In the genomic region with DNA sequence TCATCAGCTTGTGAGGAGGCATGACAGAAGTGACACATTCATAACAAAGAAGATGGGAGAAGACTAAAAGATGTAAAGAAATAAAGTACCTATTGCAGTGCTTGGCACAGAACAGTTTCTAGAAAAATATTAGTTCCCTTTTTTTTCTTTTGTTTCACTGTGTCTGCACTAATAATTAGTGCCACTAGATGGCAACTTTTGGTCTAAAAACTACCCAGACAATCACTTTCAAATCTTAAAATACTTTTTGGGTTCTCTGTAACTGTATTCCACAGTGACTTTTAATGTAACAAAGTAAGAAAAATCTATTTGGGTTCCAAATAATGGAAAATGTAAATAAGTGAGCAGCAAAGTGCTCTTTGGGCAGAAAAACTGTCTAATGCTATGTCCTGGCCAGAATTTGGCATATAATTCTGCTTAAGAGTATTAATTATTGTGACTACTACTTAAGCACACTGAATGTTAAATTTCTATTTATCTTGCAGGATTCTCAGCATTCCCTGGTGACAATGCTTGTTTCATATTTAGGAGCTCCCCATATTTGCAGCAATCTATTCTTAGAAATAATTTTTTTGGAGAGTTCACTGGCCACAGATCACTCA, we compare ENCODE assay signal across 8 cellular contexts.
DNase-seq lines count a peak whose midpoint lies in the region; ATAC-seq and TF ChIP-seq lines count a peak whose summit lies in the region.

No MANE protein-coding gene starts in this region.

- H3K9me3 Mint-ChIP-seq in Caco-2 (ENCODE audit: unreplicated experiment) (no peaks in the 10 kb centered on the region), WTC11 (peaks cover 5% of the 10 kb centered on the region; the same call in 1 of the 2 replicates), immature natural killer cell (no peaks in the 10 kb centered on the region)

- H3K79me2 ChIP-seq in Karpas-422 (ENCODE audit: low read length), result no peaks in the 10 kb centered on the region

- H3K36me3 ChIP-seq in Caco-2 (ENCODE audit: control insufficient read depth, insufficient read depth, low read length), result no peaks in the 10 kb centered on the region
- H3K36me3 ChIP-seq in Karpas-422 (ENCODE audit: insufficient read depth, low read length), result no peaks in the 10 kb centered on the region
- no peaks in the 10 kb centered on the region for H3K36me3 ChIP-seq in thyroid gland

- H3K9me3 ChIP-seq in Caco-2 (no peaks in the 10 kb centered on the region), Karpas-422 (ENCODE audit: low read length) (no peaks in the 10 kb centered on the region), thyroid gland (no peaks in the 10 kb centered on the region)

- BruUV-seq in Caco-2 (replicated peaks; lab: Mats Ljungman, UMichigan), result no TSS peak

- H3K4me3 Mint-ChIP-seq in Caco-2 (ENCODE audit: unreplicated experiment) (no peak overlapping the region), WTC11 (no peak overlapping the region), immature natural killer cell (no peak overlapping the region)

- H4K20me1 ChIP-seq in Karpas-422 (ENCODE audit: insufficient read depth, low read depth, low read length), result no peaks in the 10 kb centered on the region

- TF ChIP-seq CTCF in Caco-2 (IDR thresholded peaks at IDR 0.05; ENCODE audit: insufficient read depth in 1 of 2, low read depth in 1 of 2, low read length in 1 of 2, severe bottlenecking in 1 of 2, unreplicated experiment in 1 of 2), result peak; percentile 70 to 75
- TF ChIP-seq CTCF in WTC11 (IDR thresholded peaks at IDR 0.05), result peak; percentile 40; the same call in 1 of the 2 replicates
- TF ChIP-seq CTCF in thyroid gland (IDR thresholded peaks at IDR 0.05), result peak; percentile 44 to 75 (median 70)

- TF ChIP-seq POLR2A in thyroid gland (IDR thresholded peaks at IDR 0.05), result no peak

- H3K4me2 ChIP-seq in Karpas-422 (ENCODE audit: low read depth, low read length, poor library complexity, severe bottlenecking), result no peak overlapping the region

- H3K4me1 ChIP-seq in Caco-2, result peaks cover 24% of the 10 kb centered on the region
- peaks cover 8% of the 10 kb centered on the region for H3K4me1 ChIP-seq in Karpas-422 (ENCODE audit: low read length)
- H3K4me1 ChIP-seq in thyroid gland, result no peaks in the 10 kb centered on the region

- peak in 1 of 2 experiments; percentile 56 for DNase-seq in Caco-2
- peak; percentile 80 for DNase-seq in Karpas-422
- no peak for DNase-seq in WTC11 (ENCODE audit: low spot score)
- peak; percentile 5 to 37 (median 29) for DNase-seq in immature natural killer cell
- no peak for DNase-seq in thyroid gland
- DNase-seq in stimulated activated CD4-positive, alpha-beta T cell treated with anti-CD3 and anti-CD28 coated beads, Interleukin-2, amount 100 ng/mL, for 24 hours, result no peak
- DNase-seq in DMS153 treated with DMSO at 0.1 percent for 48 hours (lab: John Stamatoyannopoulos, UW; ENCODE audit: unreplicated experiment), result no peak

- H3K27ac Mint-ChIP-seq in Caco-2 (ENCODE audit: unreplicated experiment) (no peak overlapping the region), WTC11 (no peak overlapping the region), immature natural killer cell (peak overlapping the region in 1 of 6 donors; percentile 1)

- intact Hi-C loops in Caco-2 (cut with micrococcal nuclease; ENCODE audit: unreplicated experiment), result loop anchor here (1.0 kb wide), 2 partner anchors 16 to 176 kb away; no protein-coding TSS in a partner anchor
- intact Hi-C loops in thyroid gland (cut with DNase I), result loop anchor here (10.0 kb wide), 1 partner anchor 174 kb away; no protein-coding TSS in a partner anchor

- no peaks in the 10 kb centered on the region for H3K36me3 Mint-ChIP-seq in Caco-2 (ENCODE audit: insufficient read depth, unreplicated experiment)
- no peaks in the 10 kb centered on the region for H3K36me3 Mint-ChIP-seq in WTC11
- H3K36me3 Mint-ChIP-seq in immature natural killer cell, result no peaks in the 10 kb centered on the region

- H3K4me3 ChIP-seq in Caco-2 (ENCODE audit: low read depth, low read length) (no peak overlapping the region), Karpas-422 (ENCODE audit: low read length) (no peak overlapping the region), thyroid gland (replicated peaks in 1 of 3) (no peak overlapping the region)

- ATAC-seq in GM19043 (IDR thresholded peaks at IDR 0.05; ENCODE audit: low read depth, unreplicated experiment) (peak; percentile 70), WTC11 (no peak)

- no peaks in the 10 kb centered on the region for H3K9me2 ChIP-seq in Karpas-422 (replicated peaks; ENCODE audit: insufficient read depth, low read length)

- H3K27me3 ChIP-seq in Caco-2 (replicated peaks; ENCODE audit: control insufficient read depth, insufficient read depth, low read length), result no peaks in the 10 kb centered on the region
- H3K27me3 ChIP-seq in Karpas-422 (ENCODE audit: low read length), result no peaks in the 10 kb centered on the region
- no peaks in the 10 kb centered on the region for H3K27me3 ChIP-seq in thyroid gland

- CTCF ChIA-PET in Caco-2 (lab: Charles Lee), result interaction anchor here (0.7 to 1.3 kb wide), 3 partner anchors 20 to 206 kb away, joined by 3 to 4 read pairs (median 3); no protein-coding TSS in a partner anchor
- CTCF ChIA-PET in WTC11 (lab: Charles Lee), result interaction anchor here (0.8 to 1.2 kb wide), 3 partner anchors 13 to 76 kb away, joined by 3 to 5 read pairs (median 4); no protein-coding TSS in a partner anchor

- H3K9ac ChIP-seq in Karpas-422 (ENCODE audit: low read length), result no peak overlapping the region

- no peak overlapping the region for H3K27ac ChIP-seq in Karpas-422 (ENCODE audit: low read length)
- H3K27ac ChIP-seq in thyroid gland, result no peak overlapping the region

- POLR2A ChIA-PET in Caco-2 (lab: Charles Lee), result no interaction called here
- POLR2A ChIA-PET in WTC11 (lab: Charles Lee), result no interaction called here

- peak overlapping the region; percentile 8; the same call in 1 of the 2 replicates for H2AFZ ChIP-seq in Karpas-422 (ENCODE audit: low read length)

- no peaks in the 10 kb centered on the region for H3K27me3 Mint-ChIP-seq in Caco-2 (ENCODE audit: insufficient read depth, unreplicated experiment)
- H3K27me3 Mint-ChIP-seq in WTC11 (ENCODE audit: low read depth), result no peaks in the 10 kb centered on the region
- peaks cover 0 to 3% (median 0%) of the 10 kb centered on the region in 3 donors for H3K27me3 Mint-ChIP-seq in immature natural killer cell (ENCODE audit: low read depth in 3 of 3)

- H3K4me1 Mint-ChIP-seq in Caco-2 (ENCODE audit: low read depth, unreplicated experiment), result peaks cover 20% of the 10 kb centered on the region
- H3K4me1 Mint-ChIP-seq in WTC11, result no peaks in the 10 kb centered on the region
- no peaks in the 10 kb centered on the region for H3K4me1 Mint-ChIP-seq in immature natural killer cell

TF ChIP-seq in WTC11, 78 proteins besides CTCF, POLR2A, EP300 and RAD21:
- no peak for TF ChIP-seq TP53 (CRISPR knock-in tag; IDR thresholded peaks at IDR 0.05)
- TF ChIP-seq, protein P1, sequence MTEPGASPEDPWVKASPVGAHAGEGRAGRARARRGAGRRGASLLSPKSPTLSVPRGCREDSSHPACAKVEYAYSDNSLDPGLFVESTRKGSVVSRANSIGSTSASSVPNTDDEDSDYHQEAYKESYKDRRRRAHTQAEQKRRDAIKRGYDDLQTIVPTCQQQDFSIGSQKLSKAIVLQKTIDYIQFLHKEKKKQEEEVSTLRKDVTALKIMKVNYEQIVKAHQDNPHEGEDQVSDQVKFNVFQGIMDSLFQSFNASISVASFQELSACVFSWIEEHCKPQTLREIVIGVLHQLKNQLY (CRISPR knock-in tag; IDR thresholded peaks at IDR 0.05), result no peak
- no peak for TF ChIP-seq ZNF263 (CRISPR knock-in tag; IDR thresholded peaks at IDR 0.05; ENCODE audit: low read depth)

Comparison
In these comparisons a context has a peak if more than half of its experiments do, and no peak if none do; other contexts are left out.
1. DNase-seq: peak in Karpas-422 (single experiment) and immature natural killer cell (3 of 3); none in WTC11 (single experiment), thyroid gland (0 of 2), stimulated activated CD4-positive, alpha-beta T cell treated with anti-CD3 and anti-CD28 coated beads, Interleukin-2, amount 100 ng/mL, for 24 hours (0 of 2) and DMS153 treated with DMSO at 0.1 percent for 48 hours (single experiment).
2. Peak in every context shown above with its lines, with median percentiles within 50 percentile points of each other: CTCF ChIP-seq.